Comparison of ENCODE assay signal across 7 cellular contexts in genomic region chr1:65209005-65209885, GRCh38.
DNase-seq lines count a peak whose midpoint lies in the region; ATAC-seq, FAIRE-seq and TF ChIP-seq lines count a peak whose summit lies in the region.

No MANE protein-coding gene starts in this region.

- no peak overlapping the region for H3K9ac ChIP-seq in HCT116 (ENCODE audit: low read length)

- H3K4me2 ChIP-seq in HCT116 (ENCODE audit: low read length): no peak overlapping the region

- TF ChIP-seq CTCF in HCT116 (IDR thresholded peaks at IDR 0.05 in 2 of 3, conservative IDR thresholded peaks at IDR 0.05 in 1 of 3; ENCODE audit: borderline replicate concordance in 1 of 3, insufficient read depth in 1 of 3, low read depth in 2 of 3, low read length in 2 of 3): peak; percentile 43 to 67 (median 59); a peak in 5 of 6 replicates
- TF ChIP-seq CTCF in body of pancreas (IDR thresholded peaks at IDR 0.05): peak; percentile 39 to 68 (median 65)
- TF ChIP-seq CTCF in transverse colon (IDR thresholded peaks at IDR 0.05): peak; percentile 57 to 75 (median 62)

- no peak for TF ChIP-seq POLR2A in HCT116 (IDR thresholded peaks at IDR 0.05; ENCODE audit: borderline replicate concordance, extremely low read depth, insufficient read depth, insufficient read length)
- no peak for TF ChIP-seq POLR2A in body of pancreas (IDR thresholded peaks at IDR 0.05)
- TF ChIP-seq POLR2A in transverse colon (IDR thresholded peaks at IDR 0.05): no peak

- FAIRE-seq in islet of Langerhans (lab: Jason Lieb, UNC): peak; percentile 83

- peak; percentile 85 for ATAC-seq in HCT116
- ATAC-seq in body of pancreas: peak; percentile 59

- no TSS peak for BruUV-seq in HCT116 (replicated peaks; lab: Mats Ljungman, UMichigan)

- H3K27me3 ChIP-seq in HCT116 (ENCODE audit: insufficient read depth, low read length) (no peaks in the 10 kb centered on the region), body of pancreas (no peaks in the 10 kb centered on the region), transverse colon (no peaks in the 10 kb centered on the region)

- H3K4me3 ChIP-seq in HCT116 (replicated peaks in 1 of 2; ENCODE audit: low read depth in 1 of 2, low read length in 2 of 2): no peak overlapping the region
- H3K4me3 ChIP-seq in body of pancreas: no peak overlapping the region
- H3K4me3 ChIP-seq in transverse colon: no peak overlapping the region

- peaks cover 4% of the 10 kb centered on the region for H3K79me2 ChIP-seq in HCT116 (ENCODE audit: insufficient read depth, low read length)

- DNase-seq in ELF-1 (ENCODE audit: low read depth, low spot score) (peak; percentile 4), HCT116 (ENCODE audit: low read depth, low spot score) (peak; percentile 31), NCI-H446 (lab: John Stamatoyannopoulos, UW) (peak; percentile 32 to 63), body of pancreas (peak; percentile 17 to 30 (median 25)), transverse colon (peak; percentile 16), activated T-cell treated with anti-CD3 and anti-CD28 coated beads for 4 hours (no peak)

- no peak overlapping the region for H2AFZ ChIP-seq in HCT116 (ENCODE audit: low read depth, low read length, poor library complexity, severe bottlenecking)

- POLR2A ChIA-PET in HCT116 (lab: Charles Lee): interaction anchor here (1.2 kb wide), 1 partner anchor 145 kb away, joined by 3 read pairs; no protein-coding TSS in a partner anchor

- intact Hi-C loops in HCT116 (cut with micrococcal nuclease): loop anchor here (2.0 kb wide), 1 partner anchor 146 kb away; no protein-coding TSS in a partner anchor
- intact Hi-C loops in body of pancreas (cut with DNase I): loop anchor here (10.0 kb wide), 1 partner anchor 154 kb away; no protein-coding TSS in a partner anchor
- intact Hi-C loops in transverse colon (cut with DNase I; ENCODE audit: low total_unique reads): no loop called here

- H3K27ac ChIP-seq in HCT116 (ENCODE audit: low read depth, low read length) (no peak overlapping the region), body of pancreas (no peak overlapping the region), transverse colon (no peak overlapping the region)

- H3K9me3 ChIP-seq in HCT116 (ENCODE audit: control insufficient read depth in 1 of 2, insufficient read depth in 1 of 2, low read depth in 1 of 2, low read length in 2 of 2): no peaks in the 10 kb centered on the region
- no peaks in the 10 kb centered on the region for H3K9me3 ChIP-seq in body of pancreas
- H3K9me3 ChIP-seq in transverse colon: no peaks in the 10 kb centered on the region

- no peaks in the 10 kb centered on the region for H4K20me1 ChIP-seq in HCT116 (ENCODE audit: insufficient read depth)

- TF ChIP-seq RAD21 in HCT116 (IDR thresholded peaks at IDR 0.05; ENCODE audit: low read depth): peak; percentile 62

- RAD21 ChIA-PET in HCT116 (lab: Charles Lee; ENCODE audit: low non-redundant PET in 1 of 2, low total read pairs in 2 of 2, uncharacterized antibody in 2 of 2, unreplicated experiment in 2 of 2): interaction anchor here (0.6 to 0.7 kb wide), 2 partner anchors 13 to 37 kb away, joined by 3 to 5 read pairs; no protein-coding TSS in a partner anchor

- no peaks in the 10 kb centered on the region for H3K4me1 ChIP-seq in HCT116 (ENCODE audit: control insufficient read depth in 1 of 2, insufficient read depth in 2 of 2, low read length in 2 of 2)
- H3K4me1 ChIP-seq in body of pancreas: peaks cover 9% of the 10 kb centered on the region
- H3K4me1 ChIP-seq in transverse colon: no peaks in the 10 kb centered on the region

- WGBS in body of pancreas, 2 donors: 27 to 30% methylated on average over 6 of the region's 6 CpGs
- WGBS in transverse colon (ENCODE audit: low coverage in 1 of 2), 2 donors: 45 to 48% methylated on average over 6 of the region's 6 CpGs

- CTCF ChIA-PET in HCT116 (lab: Charles Lee): interaction anchor here (0.7 to 1.7 kb wide), 8 partner anchors 11 to 508 kb away, joined by 3 to 11 read pairs (median 5); no protein-coding TSS in a partner anchor

- in situ Hi-C loops in transverse colon (cut with MboI; ENCODE audit: low pct_ligation_motif_present in 1 of 4, low pct_unique_long_range_greater_than_20kb in 1 of 4, low sequenced_read_pairs in 3 of 4): loop anchor here in 1 of 4 donors (25.0 kb wide), 2 partner anchors 147 to 347 kb away; no protein-coding TSS in a partner anchor

- TF ChIP-seq EP300 in transverse colon (IDR thresholded peaks at IDR 0.05; ENCODE audit: low read depth): no peak

- H3K36me3 ChIP-seq in HCT116 (ENCODE audit: control insufficient read depth in 1 of 2, insufficient read depth in 2 of 2, low read length in 2 of 2) (no peaks in the 10 kb centered on the region), body of pancreas (replicated peaks in 1 of 2; ENCODE audit: insufficient read depth in 1 of 2, low read depth in 2 of 2) (no peaks in the 10 kb centered on the region), transverse colon (no peaks in the 10 kb centered on the region)

- no peaks in the 10 kb centered on the region for H3K9me2 ChIP-seq in HCT116 (ENCODE audit: insufficient read depth)

TF ChIP-seq in HCT116, 20 proteins besides CTCF, POLR2A, EP300 and RAD21:
- TF ChIP-seq SP1 (IDR thresholded peaks at IDR 0.05; ENCODE audit: low read depth) (no peak), FOSL1 (IDR thresholded peaks at IDR 0.05; ENCODE audit: low read depth) (no peak), POLR2AphosphoS5 (IDR thresholded peaks at IDR 0.05; ENCODE audit: low read depth, low read length) (no peak), ZBTB33 (IDR thresholded peaks at IDR 0.05; ENCODE audit: extremely low read depth, insufficient replicate concordance, low read length) (no peak), TCF7L2 (IDR thresholded peaks at IDR 0.05; ENCODE audit: borderline replicate concordance, extremely low read depth, insufficient read depth, insufficient read length) (no peak), ZFX (IDR thresholded peaks at IDR 0.05) (no peak), EZH2 (IDR thresholded peaks at IDR 0.05) (no peak), MAX (IDR thresholded peaks at IDR 0.05) (no peak), SRF (IDR thresholded peaks at IDR 0.05; ENCODE audit: low read depth) (no peak), EGR1 (IDR thresholded peaks at IDR 0.05; ENCODE audit: low read depth) (no peak), JUND (IDR thresholded peaks at IDR 0.05) (no peak), ATF3 (IDR thresholded peaks at IDR 0.05) (no peak), ELF1 (IDR thresholded peaks at IDR 0.05; ENCODE audit: borderline replicate concordance, low read depth) (no peak), REST (IDR thresholded peaks at IDR 0.05; ENCODE audit: low read depth) (no peak), ZNF274 (IDR thresholded peaks at IDR 0.05; ENCODE audit: low read depth, low read length) (no peak), CEBPB (IDR thresholded peaks at IDR 0.05; ENCODE audit: low read depth) (no peak), EZH2phosphoT487 (IDR thresholded peaks at IDR 0.05; ENCODE audit: borderline replicate concordance) (no peak)
